In the genomic region with DNA sequence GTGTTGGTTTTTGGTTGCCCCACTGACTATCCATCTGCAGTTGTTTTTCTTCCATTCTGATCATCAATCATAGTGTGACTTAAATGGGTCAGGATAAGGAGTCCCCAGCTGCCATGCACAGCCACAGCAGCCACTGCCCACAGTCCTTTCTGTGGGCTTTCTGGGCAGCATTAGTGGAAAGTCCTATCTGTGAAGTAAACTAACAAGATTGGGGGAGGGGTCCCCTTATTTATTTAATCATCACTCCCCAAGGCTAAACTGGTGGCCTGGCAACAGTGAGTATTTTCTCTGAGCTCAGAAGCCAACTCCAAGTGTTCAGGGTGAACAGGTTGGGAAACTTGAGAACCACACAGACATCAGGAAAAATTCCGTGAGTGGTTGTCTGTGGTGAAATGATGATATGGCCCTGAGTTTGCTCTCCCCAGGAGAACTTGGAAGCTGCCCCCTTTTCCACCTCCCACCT, we compare ENCODE assay signal across 13 cellular contexts.
DNase-seq lines count a peak whose midpoint lies in the region; TF ChIP-seq lines count a peak whose summit lies in the region.
"Had no signal": no experiment of that assay in that cellular context is flagged by ENCODE, and none has a peak within 500 bp of the region (broad histone marks: within the 10 kb centered on the region; RNA-seq: fewer than 3 reads in every experiment).

No MANE protein-coding gene starts in this region.

- no peaks in the 10 kb centered on the region for H3K9me3 ChIP-seq in hepatocyte (ENCODE audit: low read depth)
- H3K9me3 ChIP-seq: thyroid gland had no signal

- POLR2A ChIA-PET in activated CD4-positive, alpha-beta T cell treated with anti-CD3 and anti-CD28 coated beads, Interleukin-2, amount 10 ng/mL, durations not matched to agents 7 days and 5 days (lab: Charles Lee): no interaction called here

- CTCF ChIA-PET in activated CD4-positive, alpha-beta T cell treated with anti-CD3 and anti-CD28 coated beads, Interleukin-2, amount 10 ng/mL, durations not matched to agents 7 days and 5 days (lab: Charles Lee): no interaction called here

- no peak overlapping the region for H3K27ac Mint-ChIP-seq in activated CD4-positive, alpha-beta T cell treated with anti-CD3 and anti-CD28 coated beads, Interleukin-2, amount 10 ng/mL, durations not matched to agents 24 days and 14 days
- H3K27ac Mint-ChIP-seq in activated CD4-positive, alpha-beta T cell treated with anti-CD3 and anti-CD28 coated beads, Interleukin-2, amount 10 ng/mL, durations not matched to agents 7 days and 5 days: no peak overlapping the region
- peak overlapping the region; percentile 86 for H3K27ac Mint-ChIP-seq in type B pancreatic cell
- H3K27ac Mint-ChIP-seq in activated T-cell treated with anti-CD3 and anti-CD28 coated beads, Interleukin-2, amount 50 U/mL, for 24 hours: no peak overlapping the region
- H3K27ac Mint-ChIP-seq: activated naive CD4-positive, alpha-beta T cell treated with anti-CD3 and anti-CD28 coated beads for 36 hours had no signal

- 71% methylated on average over 1 of the region's 1 CpG for WGBS in hepatocyte (ENCODE audit: low lambda C conversion rate, missing lambda C conversion rate)

- H3K4me2 ChIP-seq in hepatocyte: peak overlapping the region; percentile 72

- no peaks in the 10 kb centered on the region for H3K36me3 ChIP-seq in hepatocyte (replicated peaks; ENCODE audit: insufficient read depth, low read depth)
- H3K36me3 ChIP-seq: thyroid gland had no signal

- no peak overlapping the region for H3K27ac ChIP-seq in hepatocyte

- DNase-seq in activated CD4-positive, alpha-beta T cell treated with anti-CD3 and anti-CD28 coated beads, Interleukin-2, amount 10 ng/mL, durations not matched to agents 24 days and 14 days: peak; percentile 25
- no peak for DNase-seq in activated CD4-positive, alpha-beta T cell treated with anti-CD3 and anti-CD28 coated beads, Interleukin-2, amount 10 ng/mL, durations not matched to agents 7 days and 5 days
- DNase-seq in amniotic epithelial cell (ENCODE audit: low read depth): peak; percentile 97
- DNase-seq in hepatocyte (ENCODE audit: low spot score): no peak
- DNase-seq in type B pancreatic cell (ENCODE audit: extremely low spot score, unreplicated experiment): no peak
- no peak for DNase-seq in activated T-cell treated with anti-CD3 and anti-CD28 coated beads, Interleukin-2, amount 50 U/mL, for 24 hours
- DNase-seq in hypothalamus (lab: John Stamatoyannopoulos, UW): no peak
- no peak for DNase-seq in cerebellar nuclear complex (lab: John Stamatoyannopoulos, UW)
- DNase-seq: activated CD4-positive, CD25-positive, alpha-beta regulatory T cell; activated naive CD4-positive, alpha-beta T cell treated with anti-CD3 and anti-CD28 coated beads for 36 hours; Karpas-422; stimulated activated CD4-positive, alpha-beta T cell treated with anti-CD3 and anti-CD28 coated beads, Interleukin-4, amount 100 ng/mL, for 1 hour had no signal

- no peak overlapping the region for H3K4me3 ChIP-seq in hepatocyte
- H3K4me3 ChIP-seq: thyroid gland had no signal

- H2AFZ ChIP-seq in hepatocyte: no peak overlapping the region

- H3K79me2 ChIP-seq in hepatocyte: peaks cover 7% of the 10 kb centered on the region

- no peak overlapping the region for H3K4me3 Mint-ChIP-seq in activated CD4-positive, alpha-beta T cell treated with anti-CD3 and anti-CD28 coated beads, Interleukin-2, amount 10 ng/mL, durations not matched to agents 24 days and 14 days
- no peak overlapping the region for H3K4me3 Mint-ChIP-seq in activated CD4-positive, alpha-beta T cell treated with anti-CD3 and anti-CD28 coated beads, Interleukin-2, amount 10 ng/mL, durations not matched to agents 7 days and 5 days
- peak overlapping the region; percentile 36 for H3K4me3 Mint-ChIP-seq in type B pancreatic cell
- H3K4me3 Mint-ChIP-seq in activated T-cell treated with anti-CD3 and anti-CD28 coated beads, Interleukin-2, amount 50 U/mL, for 24 hours: no peak overlapping the region
- H3K4me3 Mint-ChIP-seq: activated naive CD4-positive, alpha-beta T cell treated with anti-CD3 and anti-CD28 coated beads for 36 hours had no signal

- peaks cover 47% of the 10 kb centered on the region for H3K4me1 ChIP-seq in hepatocyte (ENCODE audit: insufficient read depth)

- no peaks in the 10 kb centered on the region for H3K27me3 ChIP-seq in hepatocyte
- H3K27me3 ChIP-seq: thyroid gland had no signal

- H3K4me1 Mint-ChIP-seq in activated CD4-positive, alpha-beta T cell treated with anti-CD3 and anti-CD28 coated beads, Interleukin-2, amount 10 ng/mL, durations not matched to agents 24 days and 14 days: no peaks in the 10 kb centered on the region
- no peaks in the 10 kb centered on the region for H3K4me1 Mint-ChIP-seq in activated CD4-positive, alpha-beta T cell treated with anti-CD3 and anti-CD28 coated beads, Interleukin-2, amount 10 ng/mL, durations not matched to agents 7 days and 5 days
- H3K4me1 Mint-ChIP-seq in type B pancreatic cell (ENCODE audit: unreplicated experiment): peaks cover 46% of the 10 kb centered on the region
- H3K4me1 Mint-ChIP-seq in activated T-cell treated with anti-CD3 and anti-CD28 coated beads, Interleukin-2, amount 50 U/mL, for 24 hours (ENCODE audit: low read depth): no peaks in the 10 kb centered on the region

- H3K27me3 Mint-ChIP-seq in activated CD4-positive, alpha-beta T cell treated with anti-CD3 and anti-CD28 coated beads, Interleukin-2, amount 10 ng/mL, durations not matched to agents 24 days and 14 days: no peaks in the 10 kb centered on the region
- no peaks in the 10 kb centered on the region for H3K27me3 Mint-ChIP-seq in activated CD4-positive, alpha-beta T cell treated with anti-CD3 and anti-CD28 coated beads, Interleukin-2, amount 10 ng/mL, durations not matched to agents 7 days and 5 days
- no peaks in the 10 kb centered on the region for H3K27me3 Mint-ChIP-seq in type B pancreatic cell
- H3K27me3 Mint-ChIP-seq in activated T-cell treated with anti-CD3 and anti-CD28 coated beads, Interleukin-2, amount 50 U/mL, for 24 hours: peaks cover 26% of the 10 kb centered on the region

- H3K36me3 Mint-ChIP-seq in activated CD4-positive, alpha-beta T cell treated with anti-CD3 and anti-CD28 coated beads, Interleukin-2, amount 10 ng/mL, durations not matched to agents 24 days and 14 days (ENCODE audit: low read depth): no peaks in the 10 kb centered on the region
- H3K36me3 Mint-ChIP-seq in activated CD4-positive, alpha-beta T cell treated with anti-CD3 and anti-CD28 coated beads, Interleukin-2, amount 10 ng/mL, durations not matched to agents 7 days and 5 days (ENCODE audit: low read depth): no peaks in the 10 kb centered on the region
- H3K36me3 Mint-ChIP-seq in type B pancreatic cell: no peaks in the 10 kb centered on the region
- no peaks in the 10 kb centered on the region for H3K36me3 Mint-ChIP-seq in activated T-cell treated with anti-CD3 and anti-CD28 coated beads, Interleukin-2, amount 50 U/mL, for 24 hours (ENCODE audit: low read depth)

- H4K20me1 ChIP-seq in hepatocyte (ENCODE audit: insufficient read depth, poor library complexity, severe bottlenecking): no peaks in the 10 kb centered on the region

- TF ChIP-seq CTCF in hepatocyte (IDR thresholded peaks at IDR 0.05; ENCODE audit: poor library complexity) (no peak), type B pancreatic cell (conservative IDR thresholded peaks at IDR 0.05) (no peak)

- intact Hi-C loops in activated CD4-positive, alpha-beta T cell treated with anti-CD3 and anti-CD28 coated beads, Interleukin-2, amount 10 ng/mL, durations not matched to agents 24 days and 14 days (cut with micrococcal nuclease): no loop called here

- no peaks in the 10 kb centered on the region for H3K9me3 Mint-ChIP-seq in activated CD4-positive, alpha-beta T cell treated with anti-CD3 and anti-CD28 coated beads, Interleukin-2, amount 10 ng/mL, durations not matched to agents 24 days and 14 days
- H3K9me3 Mint-ChIP-seq in activated CD4-positive, alpha-beta T cell treated with anti-CD3 and anti-CD28 coated beads, Interleukin-2, amount 10 ng/mL, durations not matched to agents 7 days and 5 days: no peaks in the 10 kb centered on the region
- H3K9me3 Mint-ChIP-seq in type B pancreatic cell: no peaks in the 10 kb centered on the region
- no peaks in the 10 kb centered on the region for H3K9me3 Mint-ChIP-seq in activated T-cell treated with anti-CD3 and anti-CD28 coated beads, Interleukin-2, amount 50 U/mL, for 24 hours
- H3K9me3 Mint-ChIP-seq: activated naive CD4-positive, alpha-beta T cell treated with anti-CD3 and anti-CD28 coated beads for 36 hours had no signal

- no peaks in the 10 kb centered on the region for H3K9me2 ChIP-seq in hepatocyte (replicated peaks; ENCODE audit: insufficient read depth)

Comparison
In these comparisons a context has a peak if more than half of its experiments do, and no peak if none do; other contexts are left out.
1. DNase-seq: peak in activated CD4-positive, alpha-beta T cell treated with anti-CD3 and anti-CD28 coated beads, Interleukin-2, amount 10 ng/mL, durations not matched to agents 24 days and 14 days (single experiment) and amniotic epithelial cell (single experiment); none in activated CD4-positive, alpha-beta T cell treated with anti-CD3 and anti-CD28 coated beads, Interleukin-2, amount 10 ng/mL, durations not matched to agents 7 days and 5 days (single experiment), hepatocyte (single experiment), type B pancreatic cell (single experiment), activated T-cell treated with anti-CD3 and anti-CD28 coated beads, Interleukin-2, amount 50 U/mL, for 24 hours (single experiment), hypothalamus (0 of 51) and cerebellar nuclear complex (0 of 2).